ENCODE assay signal across 1 cellular context in genomic region chr19:49436381-49437017, GRCh38.
TF ChIP-seq lines count a peak whose summit lies in the region.

No MANE protein-coding gene starts in this region.

TF ChIP-seq in HCT116, 20 proteins besides CTCF, POLR2A, EP300 and RAD21 (continued from another document):
- TF ChIP-seq, protein P1, sequence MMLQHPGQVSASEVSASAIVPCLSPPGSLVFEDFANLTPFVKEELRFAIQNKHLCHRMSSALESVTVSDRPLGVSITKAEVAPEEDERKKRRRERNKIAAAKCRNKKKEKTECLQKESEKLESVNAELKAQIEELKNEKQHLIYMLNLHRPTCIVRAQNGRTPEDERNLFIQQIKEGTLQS (IDR thresholded peaks at IDR 0.05), result no peak
- no peak for TF ChIP-seq POLR2AphosphoS5 (IDR thresholded peaks at IDR 0.05; ENCODE audit: low read depth, low read length)
- TF ChIP-seq, protein P2, sequence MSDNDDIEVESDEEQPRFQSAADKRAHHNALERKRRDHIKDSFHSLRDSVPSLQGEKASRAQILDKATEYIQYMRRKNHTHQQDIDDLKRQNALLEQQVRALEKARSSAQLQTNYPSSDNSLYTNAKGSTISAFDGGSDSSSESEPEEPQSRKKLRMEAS (IDR thresholded peaks at IDR 0.05), result no peak
- no peak for TF ChIP-seq ZNF274 (IDR thresholded peaks at IDR 0.05; ENCODE audit: low read depth, low read length)
- no peak for TF ChIP-seq SIN3A (IDR thresholded peaks at IDR 0.05; ENCODE audit: low read depth)
- TF ChIP-seq SP1 (IDR thresholded peaks at IDR 0.05; ENCODE audit: low read depth), result no peak
- TF ChIP-seq FOSL1 (IDR thresholded peaks at IDR 0.05; ENCODE audit: low read depth), result no peak
